24 cellular contexts compared by ENCODE assay signal in genomic region chr17:44759916-44760243, GRCh38. TPM values are rescaled to one million over a fixed set of nuclear protein-coding genes. Genes with fewer than 3 reads are reported as not detected.
DNase-seq lines count a peak whose midpoint lies in the region; ATAC-seq and TF ChIP-seq lines count a peak whose summit lies in the region.
"Had no signal": no experiment of that assay in that cellular context is flagged by ENCODE, and none has a peak within 500 bp of the region (broad histone marks: within the 10 kb centered on the region; RNA-seq: fewer than 3 reads in every experiment).

No MANE protein-coding gene starts in this region.

- H2BK20ac ChIP-seq in H9 (ENCODE audit: low read depth, low read length, poor library complexity, severe bottlenecking): no peak overlapping the region

- no peak overlapping the region for H3K23ac ChIP-seq in H9 (ENCODE audit: insufficient read length, low read depth, low read length)

- H3K36me3 ChIP-seq in PC-9 (ENCODE audit: low read depth): no peaks in the 10 kb centered on the region
- H3K36me3 ChIP-seq: adrenal gland, brain microvascular endothelial cell, colonic mucosa, gastroesophageal sphincter had no signal

- POLR2A ChIA-PET in CD4-positive, alpha-beta T cell (lab: Charles Lee): no interaction called here
- POLR2A ChIA-PET in T-cell (lab: Charles Lee) (no interaction called here), PC-9 (lab: Charles Lee; ENCODE audit: unreplicated experiment) (interaction anchor here (0.7 kb wide), 1 partner anchor 287 kb away, joined by 3 read pairs; no protein-coding TSS in a partner anchor)

- CTCF ChIA-PET in CD4-positive, alpha-beta T cell (lab: Charles Lee): no interaction called here
- CTCF ChIA-PET in T-cell (lab: Charles Lee) (no interaction called here), PC-9 (lab: Charles Lee) (no interaction called here)

- H3K14ac ChIP-seq in H9 (ENCODE audit: insufficient read depth, low read length): no peak overlapping the region

- no peak for ATAC-seq in CD4-positive, alpha-beta T cell (ENCODE audit: poor library complexity)
- no peak for ATAC-seq in T-cell (replicated peaks in 1 of 4)
- ATAC-seq in GM18519 (IDR thresholded peaks at IDR 0.05; ENCODE audit: low FRiP score, unreplicated experiment): no peak
- ATAC-seq in GM19452 (IDR thresholded peaks at IDR 0.05; ENCODE audit: unreplicated experiment): no peak
- ATAC-seq: CD8-positive, alpha-beta T cell had no signal

- H3K9me2 ChIP-seq in PC-9 (ENCODE audit: insufficient read depth): no peaks in the 10 kb centered on the region

- no peak overlapping the region for H3K27ac Mint-ChIP-seq in CD4-positive, alpha-beta T cell
- no peak overlapping the region for H3K27ac Mint-ChIP-seq in H9
- no peak overlapping the region for H3K27ac Mint-ChIP-seq in T-cell
- no peak overlapping the region for H3K27ac Mint-ChIP-seq in nephron
- H3K27ac Mint-ChIP-seq: CD8-positive, alpha-beta T cell; HFFc6; natural killer cell had no signal

- H3K4me1 ChIP-seq in H9 (ENCODE audit: insufficient read depth, low read length) (no peaks in the 10 kb centered on the region), PC-9 (replicated peaks; ENCODE audit: insufficient read depth) (no peaks in the 10 kb centered on the region)

- no peak for DNase-seq in CD4-positive, alpha-beta T cell
- no peak for DNase-seq in H9
- no peak for DNase-seq in T-cell
- DNase-seq in PC-9: no peak
- DNase-seq in NCI-H146 treated with DMSO at 0.1 percent for 48 hours (lab: John Stamatoyannopoulos, UW; ENCODE audit: unreplicated experiment): no peak
- DNase-seq: activated CD4-positive, alpha-beta T cell treated with anti-CD3 and anti-CD28 coated beads for 4 hours; activated T-cell treated with anti-CD3 and anti-CD28 coated beads, Interleukin-2, amount 50 U/mL, for 4 hours; adrenal gland; brain microvascular endothelial cell; colonic mucosa; HFFc6; islet precursor cell; MM.1S; natural killer cell; NCI-H1436 treated with DMSO at 0.1 percent for 48 hours; PC-3; SHP77 treated with DMSO at 0.1 percent for 48 hours; trophoblast cell had no signal

- H3K27me3 ChIP-seq in CD4-positive, alpha-beta T cell (ENCODE audit: control insufficient read depth, insufficient read depth, low read length): peaks cover 38% of the 10 kb centered on the region
- peaks cover 19% of the 10 kb centered on the region for H3K27me3 ChIP-seq in H9 (ENCODE audit: insufficient read depth, low read length)
- H3K27me3 ChIP-seq in PC-9 (ENCODE audit: insufficient read depth, low read depth): peaks cover 28% of the 10 kb centered on the region

- H2BK12ac ChIP-seq in H9 (ENCODE audit: insufficient read length, low read depth, low read length): no peak overlapping the region

- no peak overlapping the region for H3K4me2 ChIP-seq in H9 (ENCODE audit: insufficient read depth, insufficient read length, low read length)
- H3K4me2 ChIP-seq in PC-9: no peak overlapping the region

- H3K4me3 ChIP-seq in PC-9: no peak overlapping the region
- H3K4me3 ChIP-seq: colonic mucosa, K562 had no signal

- H2BK15ac ChIP-seq in H9 (ENCODE audit: low read depth, low read length): no peak overlapping the region

- H3K4me3 Mint-ChIP-seq in CD4-positive, alpha-beta T cell: peak overlapping the region; percentile 20
- H3K4me3 Mint-ChIP-seq in H9: peak overlapping the region; percentile 37 to 65; a peak in 2 of 5 replicates
- peak overlapping the region; percentile 6 to 24 (median 24) for H3K4me3 Mint-ChIP-seq in T-cell
- H3K4me3 Mint-ChIP-seq in nephron: peak overlapping the region; percentile 56 to 72 (median 65)
- H3K4me3 Mint-ChIP-seq: activated T-cell treated with anti-CD3 and anti-CD28 coated beads, Interleukin-2, amount 50 U/mL, for 4 hours; HFFc6 had no signal

- intact Hi-C loops in CD4-positive, alpha-beta T cell (cut with DNase I, micrococcal nuclease): no loop called here
- intact Hi-C loops in PC-9 (cut with micrococcal nuclease; ENCODE audit: unreplicated experiment): no loop called here

- TF ChIP-seq CTCF in CD4-positive, alpha-beta T cell (IDR thresholded peaks at IDR 0.05): no peak
- 0 out of 3 replicates have a peak, but pooled peaks have one; percentile 2 for TF ChIP-seq CTCF in H9 (conservative IDR thresholded peaks at IDR 0.05)
- TF ChIP-seq CTCF in nephron (IDR thresholded peaks at IDR 0.05; ENCODE audit: unreplicated experiment in 3 of 3): no peak
- TF ChIP-seq CTCF in PC-9 (conservative IDR thresholded peaks at IDR 0.05): no peak

- H4K20me1 ChIP-seq in H9 (ENCODE audit: control insufficient read depth, insufficient read depth, insufficient read length): no peaks in the 10 kb centered on the region
- no peaks in the 10 kb centered on the region for H4K20me1 ChIP-seq in PC-9 (ENCODE audit: insufficient read depth)

- no peak overlapping the region for H4K5ac ChIP-seq in H9 (ENCODE audit: insufficient read length, low read depth, low read length)

- BruUV-seq in PC-9 (replicated peaks; lab: Mats Ljungman, UMichigan): no TSS peak

- H2AK5ac ChIP-seq in H9 (ENCODE audit: insufficient read length, low read length): no peak overlapping the region

- H3K9me3 ChIP-seq in CD4-positive, alpha-beta T cell (ENCODE audit: control insufficient read depth, low read length): no peaks in the 10 kb centered on the region
- H3K9me3 ChIP-seq in H9 (ENCODE audit: control insufficient read depth, low read depth, low read length): no peaks in the 10 kb centered on the region
- H3K9me3 ChIP-seq in PC-9 (ENCODE audit: insufficient read depth, low read depth): no peaks in the 10 kb centered on the region
- H3K9me3 ChIP-seq: adrenal gland, colonic mucosa, gastroesophageal sphincter had no signal

- no peak overlapping the region for H2BK5ac ChIP-seq in H9 (ENCODE audit: insufficient read length, low read length)

- H2BK120ac ChIP-seq in H9 (ENCODE audit: low read depth, low read length, poor library complexity, severe bottlenecking): no peak overlapping the region

- H4K91ac ChIP-seq in H9 (ENCODE audit: insufficient read length, low read depth, low read length): no peak overlapping the region

- H3K56ac ChIP-seq in H9 (ENCODE audit: insufficient read length, low read depth, low read length): no peak overlapping the region

- no peak overlapping the region for H3T11ph ChIP-seq in H9 (ENCODE audit: low read length)

- H3K36me3 Mint-ChIP-seq in CD4-positive, alpha-beta T cell (ENCODE audit: low read depth): no peaks in the 10 kb centered on the region
- H3K36me3 Mint-ChIP-seq in H9 (ENCODE audit: insufficient read depth in 1 of 3, low read depth in 3 of 3) (no peaks in the 10 kb centered on the region), T-cell (no peaks in the 10 kb centered on the region), nephron (ENCODE audit: low read depth) (no peaks in the 10 kb centered on the region)
- H3K36me3 Mint-ChIP-seq: CD8-positive, alpha-beta T cell; natural killer cell had no signal

- no peak overlapping the region for H3K4ac ChIP-seq in H9 (ENCODE audit: low read depth, low read length)

- no peak overlapping the region for H3K27ac ChIP-seq in CD4-positive, alpha-beta T cell (ENCODE audit: low read depth, low read length)
- H3K27ac ChIP-seq in H9 (ENCODE audit: insufficient read length, low read depth, low read length) (no peak overlapping the region), PC-9 (no peak overlapping the region)
- H3K27ac ChIP-seq: adrenal gland, brain microvascular endothelial cell, colonic mucosa, gastroesophageal sphincter had no signal

- no peak overlapping the region for H3K9ac ChIP-seq in H9 (ENCODE audit: extremely low read depth, insufficient read length, low read length)

- H3K27me3 Mint-ChIP-seq in CD4-positive, alpha-beta T cell: peaks cover 49% of the 10 kb centered on the region
- peaks cover 78% of the 10 kb centered on the region for H3K27me3 Mint-ChIP-seq in H9 (ENCODE audit: low read depth)
- peaks cover 20 to 56% of the 10 kb centered on the region in 2 donors for H3K27me3 Mint-ChIP-seq in T-cell
- H3K27me3 Mint-ChIP-seq in nephron (ENCODE audit: low read depth): peaks cover 34% of the 10 kb centered on the region

- H3K79me1 ChIP-seq in H9 (ENCODE audit: insufficient read depth, low read depth, low read length, poor library complexity, severe bottlenecking): no peaks in the 10 kb centered on the region

- peaks cover 7% of the 10 kb centered on the region for H3K23me2 ChIP-seq in H9 (ENCODE audit: insufficient read length, low read depth, low read length, poor library complexity, severe bottlenecking)

- no peak overlapping the region for H2AFZ ChIP-seq in H9 (ENCODE audit: low read length)
- no peak overlapping the region for H2AFZ ChIP-seq in PC-9

- H3K79me2 ChIP-seq in H9 (ENCODE audit: insufficient read depth, low read length) (no peaks in the 10 kb centered on the region), PC-9 (ENCODE audit: low read depth) (no peaks in the 10 kb centered on the region)

- no peak overlapping the region for H4K8ac ChIP-seq in H9 (replicated peaks; ENCODE audit: insufficient read length, low read depth, low read length)

- H3K18ac ChIP-seq in H9 (ENCODE audit: insufficient read length, low read depth, low read length): no peak overlapping the region

- peaks cover 4% of the 10 kb centered on the region; the same call in 1 of the 2 replicates for H3F3A ChIP-seq in PC-9 (ENCODE audit: insufficient read depth, low read depth)

- no CpG with 5 or more reads among the region's 3 CpGs for WGBS in H9 (ENCODE audit: extremely low coverage, insufficient read length, low lambda C conversion rate)

- H3K9me3 Mint-ChIP-seq in CD4-positive, alpha-beta T cell: no peaks in the 10 kb centered on the region
- no peaks in the 10 kb centered on the region; a peak in 1 of 5 replicates for H3K9me3 Mint-ChIP-seq in H9
- no peaks in the 10 kb centered on the region for H3K9me3 Mint-ChIP-seq in T-cell
- H3K9me3 Mint-ChIP-seq in nephron: no peaks in the 10 kb centered on the region
- H3K9me3 Mint-ChIP-seq: activated T-cell treated with anti-CD3 and anti-CD28 coated beads, Interleukin-2, amount 50 U/mL, for 4 hours; CD8-positive, alpha-beta T cell; HFFc6; natural killer cell had no signal

- H3K4me1 Mint-ChIP-seq in CD4-positive, alpha-beta T cell (ENCODE audit: low read depth): no peaks in the 10 kb centered on the region
- H3K4me1 Mint-ChIP-seq in H9: peaks cover 2 to 10% of the 10 kb centered on the region in 2 experiments; a peak in 1 of 4 replicates
- H3K4me1 Mint-ChIP-seq in T-cell: peaks cover 0 to 4% (median 2%) of the 10 kb centered on the region in 3 donors
- H3K4me1 Mint-ChIP-seq in nephron: no peaks in the 10 kb centered on the region
- H3K4me1 Mint-ChIP-seq: natural killer cell had no signal

RNA-seq across cellular contexts. Expression of gene ADAM11, which starts 1.1 kb away (rescaled TPM):
- total RNA-seq in CD4-positive, alpha-beta T cell: under 1 TPM; 0.16 to 0.47 TPM
- total RNA-seq in H9 (2021) (2.7 and 4.6 TPM in 2 replicates), T-cell (1 to 10 TPM in 1 of 5 donors, under 1 TPM in 4; 0.43 to 1.0 (median 0.68) TPM), PC-9 (2021) (0.46 and 0.55 TPM in 2 replicates)

RNA-seq across cellular contexts. Expression of gene DBF4B, which starts 51.4 kb away (rescaled TPM):
- 1 to 10 TPM; 1.5 TPM for total RNA-seq in CD4-positive, alpha-beta T cell
- 24.7 and 26.1 TPM in 2 replicates for total RNA-seq in H9 (2021)
- total RNA-seq in T-cell: 1 to 10 TPM; 3.8 to 7.8 (median 6.8) TPM
- 29.6 and 33.3 TPM in 2 replicates for total RNA-seq in PC-9 (2021)
